In the genomic region with DNA sequence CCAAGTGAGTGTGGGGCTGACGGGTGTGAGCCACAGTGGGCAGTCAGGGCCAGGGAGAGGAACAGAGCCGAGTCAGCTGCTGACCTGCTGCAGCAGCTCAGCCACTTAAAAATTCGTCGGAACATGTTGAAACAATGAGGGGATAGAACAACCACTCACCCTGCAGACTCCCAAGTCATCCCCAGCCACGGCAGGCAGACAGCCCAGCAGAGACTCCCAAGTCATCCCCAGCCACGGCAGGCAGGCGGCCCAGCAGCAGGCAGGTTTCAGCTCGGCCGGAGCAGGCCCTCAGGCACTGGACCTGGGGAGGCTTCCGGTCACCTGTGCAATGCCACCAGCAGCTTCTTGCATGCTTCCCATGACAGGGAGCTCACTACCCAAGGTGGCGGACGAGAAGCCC, we compare ENCODE assay signal across 21 cellular contexts.
DNase-seq lines count a peak whose midpoint lies in the region; ATAC-seq and TF ChIP-seq lines count a peak whose summit lies in the region.
"Had no signal": no experiment of that assay in that cellular context is flagged by ENCODE, and none has a peak within 500 bp of the region (broad histone marks: within the 10 kb centered on the region; RNA-seq: fewer than 3 reads in every experiment).

No MANE protein-coding gene starts in this region.

- no peaks in the 10 kb centered on the region for H3K36me3 Mint-ChIP-seq in osteocyte (ENCODE audit: unreplicated experiment)
- H3K36me3 Mint-ChIP-seq: CD8-positive, alpha-beta T cell; natural killer cell had no signal

- H3K36me3 ChIP-seq in BLaER1 = no peaks in the 10 kb centered on the region; the same call in none of the 2 replicates
- H3K36me3 ChIP-seq in SJCRH30 = no peaks in the 10 kb centered on the region

- H3K9me3 ChIP-seq in BLaER1 (no peaks in the 10 kb centered on the region), SJCRH30 (replicated peaks) (no peaks in the 10 kb centered on the region)
- H3K9me3 ChIP-seq: spleen had no signal

- TF ChIP-seq CTCF in foreskin keratinocyte (conservative IDR thresholded peaks at IDR 0.05) = peak; percentile 20
- no peak for TF ChIP-seq CTCF in osteocyte (IDR thresholded peaks at IDR 0.05)

- no peaks in the 10 kb centered on the region for H3K27me3 Mint-ChIP-seq in osteocyte (ENCODE audit: unreplicated experiment)

- H3K27me3 ChIP-seq in BLaER1 (no peaks in the 10 kb centered on the region), SJCRH30 (no peaks in the 10 kb centered on the region), foreskin keratinocyte (no peaks in the 10 kb centered on the region)
- H3K27me3 ChIP-seq: hepatocyte, spleen had no signal

- DNase-seq in SJCRH30 (peak in 1 of 2 experiments; percentile 44), foreskin keratinocyte (peak; percentile 77 to 90), osteocyte (ENCODE audit: extremely low spot score, unreplicated experiment) (no peak)
- DNase-seq: activated CD4-positive, alpha-beta T cell treated with anti-CD3 and anti-CD28 coated beads, Interleukin-2, amount 50 U/mL, for 48 hours; activated T-cell treated with anti-CD3 and anti-CD28 coated beads for 4 hours; CD8-positive, alpha-beta T cell; DND-41; effector CD8-positive, alpha-beta T cell; Kasumi-1; natural killer cell; NCI-H2081 treated with DMSO at 0.1 percent for 48 hours; NCI-H510A treated with DMSO at 0.1 percent for 48 hours; SHP77; spleen had no signal

- H3K27ac ChIP-seq in BLaER1 (peak overlapping the region; percentile 41; the same call in 1 of the 2 replicates), SJCRH30 (peak overlapping the region; percentile 43; the same call in 1 of the 2 replicates), foreskin keratinocyte (peak overlapping the region; percentile 58)
- H3K27ac ChIP-seq: spleen had no signal

- no peak overlapping the region for H3K9ac ChIP-seq in BLaER1

- H3K9me3 Mint-ChIP-seq in osteocyte (ENCODE audit: unreplicated experiment) = no peaks in the 10 kb centered on the region
- H3K9me3 Mint-ChIP-seq: CD8-positive, alpha-beta T cell; natural killer cell; T-helper 1 cell treated with Interleukin-12 subunit alpha and Interleukin-12 subunit beta and Interleukin-4 antibody, amounts not matched to agents 30 μg/mL and 1 μg/mL, for 36 hours had no signal

- no peak overlapping the region for H3K4me3 ChIP-seq in BLaER1
- no peak overlapping the region for H3K4me3 ChIP-seq in SJCRH30
- H3K4me3 ChIP-seq: hepatocyte, spleen had no signal

- no peak overlapping the region for H3K4me2 ChIP-seq in BLaER1
- H3K4me2 ChIP-seq: hepatocyte had no signal

- H3K4me3 Mint-ChIP-seq in osteocyte (ENCODE audit: unreplicated experiment) = no peak overlapping the region
- H3K4me3 Mint-ChIP-seq: CD8-positive, alpha-beta T cell; natural killer cell; T-helper 1 cell treated with Interleukin-12 subunit alpha and Interleukin-12 subunit beta and Interleukin-4 antibody, amounts not matched to agents 30 μg/mL and 1 μg/mL, for 36 hours had no signal

- peaks cover 80% of the 10 kb centered on the region for H3K4me1 ChIP-seq in BLaER1
- peaks cover 54% of the 10 kb centered on the region for H3K4me1 ChIP-seq in SJCRH30
- peaks cover 26% of the 10 kb centered on the region for H3K4me1 ChIP-seq in foreskin keratinocyte

- peaks cover 46% of the 10 kb centered on the region for H3K4me1 Mint-ChIP-seq in osteocyte (ENCODE audit: unreplicated experiment)
- H3K4me1 Mint-ChIP-seq: natural killer cell had no signal

- peak; percentile 59 for ATAC-seq in foreskin keratinocyte
- no peak for ATAC-seq in HG02571 (IDR thresholded peaks at IDR 0.05; ENCODE audit: unreplicated experiment)
- no peak for ATAC-seq in GM21825 (IDR thresholded peaks at IDR 0.05; ENCODE audit: unreplicated experiment)
- ATAC-seq in GM21423 (IDR thresholded peaks at IDR 0.05; ENCODE audit: unreplicated experiment) = no peak
- no peak for ATAC-seq in GM21786 (IDR thresholded peaks at IDR 0.05; ENCODE audit: unreplicated experiment)
- ATAC-seq: CD8-positive, alpha-beta T cell; natural killer cell had no signal

- peaks cover 96% of the 10 kb centered on the region for H4K20me1 ChIP-seq in BLaER1

- peak overlapping the region; percentile 16 for H3K27ac Mint-ChIP-seq in osteocyte (ENCODE audit: unreplicated experiment)
- H3K27ac Mint-ChIP-seq: CD8-positive, alpha-beta T cell; natural killer cell; T-helper 1 cell treated with Interleukin-12 subunit alpha and Interleukin-12 subunit beta and Interleukin-4 antibody, amounts not matched to agents 30 μg/mL and 1 μg/mL, for 36 hours had no signal
